ENCODE assay signal across 1 cellular context in the genomic region with DNA sequence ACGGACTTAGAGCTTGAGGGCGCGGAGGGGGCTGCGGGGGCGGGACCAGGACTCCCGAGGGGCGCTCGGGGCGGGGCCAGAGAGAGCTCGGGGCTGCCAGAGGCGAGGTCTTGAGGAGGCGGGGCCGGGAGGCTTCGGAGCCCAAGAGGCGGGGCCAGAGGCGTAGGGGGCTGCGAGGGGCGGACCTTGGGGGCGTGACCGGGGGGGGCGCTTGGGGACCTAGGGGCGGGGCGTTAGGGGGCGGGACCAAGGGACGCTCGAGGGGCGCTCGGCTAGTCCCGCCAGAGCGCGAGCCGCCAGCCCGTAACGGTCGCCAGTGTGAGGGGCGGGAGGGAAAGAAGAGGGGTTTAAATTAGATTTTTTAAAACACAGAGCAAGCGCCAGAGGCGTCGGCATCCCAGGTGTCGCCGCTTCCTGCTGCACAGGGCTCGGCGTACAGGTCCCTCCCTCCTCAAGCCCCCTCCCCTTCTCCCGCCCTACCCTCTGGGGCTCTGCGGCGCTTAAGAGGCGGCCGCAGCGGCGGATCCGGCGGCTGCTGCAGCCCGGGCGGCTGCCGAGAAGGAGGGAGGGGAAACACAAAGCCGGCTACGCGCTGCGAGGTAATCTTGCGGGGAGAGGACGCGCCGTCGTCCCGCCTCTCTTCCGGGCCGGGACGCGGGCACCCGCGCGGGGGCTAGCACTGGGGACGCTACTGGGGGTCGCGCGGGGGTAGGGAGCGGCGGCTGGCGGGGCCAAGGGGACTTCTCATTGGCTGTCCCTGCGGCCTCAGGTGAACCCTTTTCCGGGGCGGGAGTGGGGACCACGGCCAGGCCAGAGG.
A peak's percentile ranks its signal among the peaks of the same experiment; 100 is the strongest.
TF ChIP-seq lines count a peak whose summit lies in the region.

A gene with protein sequence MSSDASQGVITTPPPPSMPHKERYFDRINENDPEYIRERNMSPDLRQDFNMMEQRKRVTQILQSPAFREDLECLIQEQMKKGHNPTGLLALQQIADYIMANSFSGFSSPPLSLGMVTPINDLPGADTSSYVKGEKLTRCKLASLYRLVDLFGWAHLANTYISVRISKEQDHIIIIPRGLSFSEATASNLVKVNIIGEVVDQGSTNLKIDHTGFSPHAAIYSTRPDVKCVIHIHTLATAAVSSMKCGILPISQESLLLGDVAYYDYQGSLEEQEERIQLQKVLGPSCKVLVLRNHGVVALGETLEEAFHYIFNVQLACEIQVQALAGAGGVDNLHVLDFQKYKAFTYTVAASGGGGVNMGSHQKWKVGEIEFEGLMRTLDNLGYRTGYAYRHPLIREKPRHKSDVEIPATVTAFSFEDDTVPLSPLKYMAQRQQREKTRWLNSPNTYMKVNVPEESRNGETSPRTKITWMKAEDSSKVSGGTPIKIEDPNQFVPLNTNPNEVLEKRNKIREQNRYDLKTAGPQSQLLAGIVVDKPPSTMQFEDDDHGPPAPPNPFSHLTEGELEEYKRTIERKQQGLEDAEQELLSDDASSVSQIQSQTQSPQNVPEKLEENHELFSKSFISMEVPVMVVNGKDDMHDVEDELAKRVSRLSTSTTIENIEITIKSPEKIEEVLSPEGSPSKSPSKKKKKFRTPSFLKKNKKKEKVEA (plus strand): TSS at position 284 of the 817 bp plus-strand sequence. CDS start 92,670 bp downstream, outside the sequence.

TF ChIP-seq in HepG2, 621 proteins besides CTCF, POLR2A, EP300 and RAD21 (continued from another document and continues in another):
- TF ChIP-seq ZNF652 (CRISPR knock-in tag; IDR thresholded peaks at IDR 0.05; ENCODE audit: borderline replicate concordance, low read depth) (no peak), SALL2 (CRISPR knock-in tag; IDR thresholded peaks at IDR 0.05) (no peak), ZNF878 (CRISPR knock-in tag; IDR thresholded peaks at IDR 0.05) (0 out of 2 replicates have a peak, but pooled peaks have one; percentile 16), ZNF546 (CRISPR knock-in tag; conservative IDR thresholded peaks at IDR 0.05) (no peak), KLF6 (CRISPR knock-in tag; IDR thresholded peaks at IDR 0.05) (no peak), PRMT3 (CRISPR knock-in tag; IDR thresholded peaks at IDR 0.05; ENCODE audit: borderline replicate concordance, low read depth) (no peak), SP140L (CRISPR knock-in tag; IDR thresholded peaks at IDR 0.05; ENCODE audit: borderline replicate concordance) (no peak), FLYWCH1 (CRISPR knock-in tag; IDR thresholded peaks at IDR 0.05) (0 out of 2 replicates have a peak, but pooled peaks have one; percentile 0), KDM5A (IDR thresholded peaks at IDR 0.05; ENCODE audit: borderline replicate concordance, low read length) (no peak), CAMTA2 (CRISPR knock-in tag; IDR thresholded peaks at IDR 0.05; ENCODE audit: borderline replicate concordance) (no peak; the same call in 1 of the 2 replicates), TAF15 (IDR thresholded peaks at IDR 0.05; ENCODE audit: low read depth, low read length, poor library complexity, severe bottlenecking) (no peak), SYNCRIP (IDR thresholded peaks at IDR 0.05; ENCODE audit: insufficient read depth, low read depth, low read length) (no peak), NFYC (CRISPR knock-in tag; IDR thresholded peaks at IDR 0.05) (peak; percentile 55; the same call in 1 of the 2 replicates), ZSCAN21 (CRISPR knock-in tag; IDR thresholded peaks at IDR 0.05; ENCODE audit: borderline replicate concordance) (peak; percentile 33; the same call in 1 of the 2 replicates), ATF7 (IDR thresholded peaks at IDR 0.05) (no peak), ATF7 (CRISPR knock-in tag; IDR thresholded peaks at IDR 0.05) (no peak), ZNF672 (CRISPR knock-in tag; IDR thresholded peaks at IDR 0.05) (no peak), ZNF501 (CRISPR knock-in tag; IDR thresholded peaks at IDR 0.05) (0 out of 2 replicates have a peak, but pooled peaks have one; percentile 59), KLF11 (CRISPR knock-in tag; IDR thresholded peaks at IDR 0.05) (no peak), PCBP1 (IDR thresholded peaks at IDR 0.05; ENCODE audit: borderline replicate concordance, low read depth, low read length) (0 out of 2 replicates have a peak, but pooled peaks have one; percentile 56), TMF1 (CRISPR knock-in tag; IDR thresholded peaks at IDR 0.05; ENCODE audit: low read depth) (no peak), ZNF674 (CRISPR knock-in tag; IDR thresholded peaks at IDR 0.05; ENCODE audit: low read depth) (no peak), ARHGAP35 (CRISPR knock-in tag; IDR thresholded peaks at IDR 0.05; ENCODE audit: borderline replicate concordance) (no peak), FOXP1 (IDR thresholded peaks at IDR 0.05) (no peak), FOXP1 (CRISPR knock-in tag; IDR thresholded peaks at IDR 0.05) (no peak), CREB1 (IDR thresholded peaks at IDR 0.05) (no peak), CREB1 (CRISPR knock-in tag; IDR thresholded peaks at IDR 0.05) (no peak), CBX5 (CRISPR knock-in tag; IDR thresholded peaks at IDR 0.05; ENCODE audit: borderline replicate concordance) (no peak), ZNF33B (CRISPR knock-in tag; IDR thresholded peaks at IDR 0.05) (no peak), WIZ (CRISPR knock-in tag; IDR thresholded peaks at IDR 0.05) (no peak), CHCHD3 (CRISPR knock-in tag; IDR thresholded peaks at IDR 0.05) (no peak), ZNF350 (CRISPR knock-in tag; IDR thresholded peaks at IDR 0.05; ENCODE audit: borderline replicate concordance, low read depth) (no peak)
- TF ChIP-seq, protein P1, sequence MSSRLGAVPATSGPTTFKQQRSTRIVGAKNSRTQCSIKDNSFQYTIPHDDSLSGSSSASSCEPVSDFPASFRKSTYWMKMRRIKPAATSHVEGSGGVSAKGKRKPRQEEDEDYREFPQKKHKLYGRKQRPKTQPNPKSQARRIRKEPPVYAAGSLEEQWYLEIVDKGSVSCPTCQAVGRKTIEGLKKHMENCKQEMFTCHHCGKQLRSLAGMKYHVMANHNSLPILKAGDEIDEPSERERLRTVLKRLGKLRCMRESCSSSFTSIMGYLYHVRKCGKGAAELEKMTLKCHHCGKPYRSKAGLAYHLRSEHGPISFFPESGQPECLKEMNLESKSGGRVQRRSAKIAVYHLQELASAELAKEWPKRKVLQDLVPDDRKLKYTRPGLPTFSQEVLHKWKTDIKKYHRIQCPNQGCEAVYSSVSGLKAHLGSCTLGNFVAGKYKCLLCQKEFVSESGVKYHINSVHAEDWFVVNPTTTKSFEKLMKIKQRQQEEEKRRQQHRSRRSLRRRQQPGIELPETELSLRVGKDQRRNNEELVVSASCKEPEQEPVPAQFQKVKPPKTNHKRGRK (CRISPR knock-in tag; IDR thresholded peaks at IDR 0.05): no peak
- TF ChIP-seq, protein P2, sequence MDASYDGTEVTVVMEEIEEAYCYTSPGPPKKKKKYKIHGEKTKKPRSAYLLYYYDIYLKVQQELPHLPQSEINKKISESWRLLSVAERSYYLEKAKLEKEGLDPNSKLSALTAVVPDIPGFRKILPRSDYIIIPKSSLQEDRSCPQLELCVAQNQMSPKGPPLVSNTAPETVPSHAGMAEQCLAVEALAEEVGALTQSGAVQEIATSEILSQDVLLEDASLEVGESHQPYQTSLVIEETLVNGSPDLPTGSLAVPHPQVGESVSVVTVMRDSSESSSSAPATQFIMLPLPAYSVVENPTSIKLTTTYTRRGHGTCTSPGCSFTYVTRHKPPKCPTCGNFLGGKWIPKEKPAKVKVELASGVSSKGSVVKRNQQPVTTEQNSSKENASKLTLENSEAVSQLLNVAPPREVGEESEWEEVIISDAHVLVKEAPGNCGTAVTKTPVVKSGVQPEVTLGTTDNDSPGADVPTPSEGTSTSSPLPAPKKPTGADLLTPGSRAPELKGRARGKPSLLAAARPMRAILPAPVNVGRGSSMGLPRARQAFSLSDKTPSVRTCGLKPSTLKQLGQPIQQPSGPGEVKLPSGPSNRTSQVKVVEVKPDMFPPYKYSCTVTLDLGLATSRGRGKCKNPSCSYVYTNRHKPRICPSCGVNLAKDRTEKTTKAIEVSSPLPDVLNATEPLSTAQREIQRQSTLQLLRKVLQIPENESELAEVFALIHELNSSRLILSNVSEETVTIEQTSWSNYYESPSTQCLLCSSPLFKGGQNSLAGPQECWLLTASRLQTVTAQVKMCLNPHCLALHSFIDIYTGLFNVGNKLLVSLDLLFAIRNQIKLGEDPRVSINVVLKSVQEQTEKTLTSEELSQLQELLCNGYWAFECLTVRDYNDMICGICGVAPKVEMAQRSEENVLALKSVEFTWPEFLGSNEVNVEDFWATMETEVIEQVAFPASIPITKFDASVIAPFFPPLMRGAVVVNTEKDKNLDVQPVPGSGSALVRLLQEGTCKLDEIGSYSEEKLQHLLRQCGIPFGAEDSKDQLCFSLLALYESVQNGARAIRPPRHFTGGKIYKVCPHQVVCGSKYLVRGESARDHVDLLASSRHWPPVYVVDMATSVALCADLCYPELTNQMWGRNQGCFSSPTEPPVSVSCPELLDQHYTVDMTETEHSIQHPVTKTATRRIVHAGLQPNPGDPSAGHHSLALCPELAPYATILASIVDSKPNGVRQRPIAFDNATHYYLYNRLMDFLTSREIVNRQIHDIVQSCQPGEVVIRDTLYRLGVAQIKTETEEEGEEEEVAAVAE (CRISPR knock-in tag; IDR thresholded peaks at IDR 0.05; ENCODE audit: borderline replicate concordance): no peak
- TF ChIP-seq, protein P3, sequence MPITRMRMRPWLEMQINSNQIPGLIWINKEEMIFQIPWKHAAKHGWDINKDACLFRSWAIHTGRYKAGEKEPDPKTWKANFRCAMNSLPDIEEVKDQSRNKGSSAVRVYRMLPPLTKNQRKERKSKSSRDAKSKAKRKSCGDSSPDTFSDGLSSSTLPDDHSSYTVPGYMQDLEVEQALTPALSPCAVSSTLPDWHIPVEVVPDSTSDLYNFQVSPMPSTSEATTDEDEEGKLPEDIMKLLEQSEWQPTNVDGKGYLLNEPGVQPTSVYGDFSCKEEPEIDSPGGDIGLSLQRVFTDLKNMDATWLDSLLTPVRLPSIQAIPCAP (CRISPR knock-in tag; IDR thresholded peaks at IDR 0.05; ENCODE audit: low read depth): no peak
- TF ChIP-seq, protein P4, sequence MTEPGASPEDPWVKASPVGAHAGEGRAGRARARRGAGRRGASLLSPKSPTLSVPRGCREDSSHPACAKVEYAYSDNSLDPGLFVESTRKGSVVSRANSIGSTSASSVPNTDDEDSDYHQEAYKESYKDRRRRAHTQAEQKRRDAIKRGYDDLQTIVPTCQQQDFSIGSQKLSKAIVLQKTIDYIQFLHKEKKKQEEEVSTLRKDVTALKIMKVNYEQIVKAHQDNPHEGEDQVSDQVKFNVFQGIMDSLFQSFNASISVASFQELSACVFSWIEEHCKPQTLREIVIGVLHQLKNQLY (CRISPR knock-in tag; IDR thresholded peaks at IDR 0.05): 0 out of 2 replicates have a peak, but pooled peaks have one; percentile 26
- TF ChIP-seq, protein P5, sequence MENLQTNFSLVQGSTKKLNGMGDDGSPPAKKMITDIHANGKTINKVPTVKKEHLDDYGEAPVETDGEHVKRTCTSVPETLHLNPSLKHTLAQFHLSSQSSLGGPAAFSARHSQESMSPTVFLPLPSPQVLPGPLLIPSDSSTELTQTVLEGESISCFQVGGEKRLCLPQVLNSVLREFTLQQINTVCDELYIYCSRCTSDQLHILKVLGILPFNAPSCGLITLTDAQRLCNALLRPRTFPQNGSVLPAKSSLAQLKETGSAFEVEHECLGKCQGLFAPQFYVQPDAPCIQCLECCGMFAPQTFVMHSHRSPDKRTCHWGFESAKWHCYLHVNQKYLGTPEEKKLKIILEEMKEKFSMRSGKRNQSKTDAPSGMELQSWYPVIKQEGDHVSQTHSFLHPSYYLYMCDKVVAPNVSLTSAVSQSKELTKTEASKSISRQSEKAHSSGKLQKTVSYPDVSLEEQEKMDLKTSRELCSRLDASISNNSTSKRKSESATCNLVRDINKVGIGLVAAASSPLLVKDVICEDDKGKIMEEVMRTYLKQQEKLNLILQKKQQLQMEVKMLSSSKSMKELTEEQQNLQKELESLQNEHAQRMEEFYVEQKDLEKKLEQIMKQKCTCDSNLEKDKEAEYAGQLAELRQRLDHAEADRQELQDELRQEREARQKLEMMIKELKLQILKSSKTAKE (CRISPR knock-in tag; IDR thresholded peaks at IDR 0.05; ENCODE audit: borderline replicate concordance): 0 out of 2 replicates have a peak, but pooled peaks have one; percentile 14
- TF ChIP-seq, protein P6, sequence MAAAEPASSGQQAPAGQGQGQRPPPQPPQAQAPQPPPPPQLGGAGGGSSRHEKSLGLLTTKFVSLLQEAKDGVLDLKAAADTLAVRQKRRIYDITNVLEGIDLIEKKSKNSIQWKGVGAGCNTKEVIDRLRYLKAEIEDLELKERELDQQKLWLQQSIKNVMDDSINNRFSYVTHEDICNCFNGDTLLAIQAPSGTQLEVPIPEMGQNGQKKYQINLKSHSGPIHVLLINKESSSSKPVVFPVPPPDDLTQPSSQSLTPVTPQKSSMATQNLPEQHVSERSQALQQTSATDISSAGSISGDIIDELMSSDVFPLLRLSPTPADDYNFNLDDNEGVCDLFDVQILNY (CRISPR knock-in tag; conservative IDR thresholded peaks at IDR 0.05): no peak
- TF ChIP-seq, protein P7, sequence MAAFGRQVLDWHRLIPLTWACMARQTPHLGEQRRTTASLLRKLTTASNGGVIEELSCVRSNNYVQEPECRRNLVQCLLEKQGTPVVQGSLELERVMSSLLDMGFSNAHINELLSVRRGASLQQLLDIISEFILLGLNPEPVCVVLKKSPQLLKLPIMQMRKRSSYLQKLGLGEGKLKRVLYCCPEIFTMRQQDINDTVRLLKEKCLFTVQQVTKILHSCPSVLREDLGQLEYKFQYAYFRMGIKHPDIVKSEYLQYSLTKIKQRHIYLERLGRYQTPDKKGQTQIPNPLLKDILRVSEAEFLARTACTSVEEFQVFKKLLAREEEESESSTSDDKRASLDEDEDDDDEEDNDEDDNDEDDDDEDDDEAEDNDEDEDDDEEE (CRISPR knock-in tag; IDR thresholded peaks at IDR 0.05): no peak
- TF ChIP-seq, protein P8, sequence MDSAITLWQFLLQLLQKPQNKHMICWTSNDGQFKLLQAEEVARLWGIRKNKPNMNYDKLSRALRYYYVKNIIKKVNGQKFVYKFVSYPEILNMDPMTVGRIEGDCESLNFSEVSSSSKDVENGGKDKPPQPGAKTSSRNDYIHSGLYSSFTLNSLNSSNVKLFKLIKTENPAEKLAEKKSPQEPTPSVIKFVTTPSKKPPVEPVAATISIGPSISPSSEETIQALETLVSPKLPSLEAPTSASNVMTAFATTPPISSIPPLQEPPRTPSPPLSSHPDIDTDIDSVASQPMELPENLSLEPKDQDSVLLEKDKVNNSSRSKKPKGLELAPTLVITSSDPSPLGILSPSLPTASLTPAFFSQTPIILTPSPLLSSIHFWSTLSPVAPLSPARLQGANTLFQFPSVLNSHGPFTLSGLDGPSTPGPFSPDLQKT (CRISPR knock-in tag; IDR thresholded peaks at IDR 0.05; ENCODE audit: borderline replicate concordance): no peak
